In the genomic region with DNA sequence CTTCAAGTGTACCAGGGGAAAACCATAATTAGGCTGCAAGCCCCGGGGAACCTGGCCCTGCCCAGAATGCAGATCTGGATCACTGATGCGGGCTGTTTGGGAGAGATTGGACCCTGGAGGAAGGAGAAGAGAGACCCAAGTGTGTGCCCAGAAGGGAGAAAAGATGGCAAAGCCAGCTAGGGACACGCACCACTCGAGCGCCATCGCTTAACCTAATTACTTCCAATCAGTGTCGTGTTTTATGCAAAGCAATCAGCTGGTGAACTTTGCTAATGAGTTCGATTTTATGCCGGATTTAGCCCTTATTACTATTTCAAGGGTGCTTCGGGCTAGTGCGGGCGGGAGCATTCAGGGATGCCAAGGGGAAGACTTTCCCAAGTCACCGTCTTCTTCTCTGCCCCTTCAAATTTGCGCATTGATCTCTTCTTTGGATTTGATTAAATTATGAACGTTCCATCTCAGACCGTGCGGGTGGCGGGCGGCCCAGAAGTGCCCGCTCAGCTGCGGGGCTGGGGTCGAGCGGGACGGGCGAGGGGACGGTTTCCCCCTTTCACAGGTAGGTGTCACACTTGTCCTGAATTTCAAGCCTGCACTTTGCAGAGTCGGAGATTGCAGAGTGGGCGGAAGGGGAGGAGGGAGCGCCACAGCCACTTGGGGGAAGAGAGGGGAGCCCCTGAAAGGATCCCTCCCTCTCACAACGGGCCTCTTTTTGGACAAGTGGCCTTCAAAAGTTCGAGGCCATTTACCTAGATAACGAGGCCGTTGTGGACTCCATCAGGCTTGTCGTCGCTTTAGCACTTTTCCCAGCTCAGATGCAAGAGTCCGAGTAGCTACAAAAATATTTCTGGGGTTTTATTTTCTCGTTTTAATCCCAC, we compare ENCODE assay signal across 11 cellular contexts. TPM values are rescaled to one million over a fixed set of nuclear protein-coding genes. Genes with fewer than 3 reads are reported as not detected.
DNase-seq lines count a peak whose midpoint lies in the region; ATAC-seq and TF ChIP-seq lines count a peak whose summit lies in the region.
"Had no signal": no experiment of that assay in that cellular context is flagged by ENCODE, and none has a peak within 500 bp of the region (broad histone marks: within the 10 kb centered on the region; RNA-seq: fewer than 3 reads in every experiment).

No MANE protein-coding gene starts in this region.

- no peaks in the 10 kb centered on the region for H3K9me3 Mint-ChIP-seq in natural killer cell treated with Interleukin-12 subunit alpha and Interleukin-12 subunit beta and Interleukin-15 and Interleukin-18, amount 100 ng/mL, for 72 hours
- H3K9me3 Mint-ChIP-seq: activated T-helper 1 cell treated with anti-CD3 and anti-CD28 coated beads, Interleukin-12 subunit alpha, Interleukin-12 subunit beta, Interleukin-2, Interleukin-4 antibody, amounts not matched to agents 30 ng/mL and 10 ng/mL and 1 ng/mL, durations not matched to agents 14 hours and 24 hours and 36 hours had no signal

- H3K36me3 ChIP-seq in ES-I3 (ENCODE audit: insufficient read depth, low read length) (no peaks in the 10 kb centered on the region), neural cell (ENCODE audit: insufficient read depth, low read length) (no peaks in the 10 kb centered on the region)

- H3K27ac ChIP-seq in neural cell (ENCODE audit: low read length) = no peak overlapping the region

- H3K9ac ChIP-seq in ES-I3 (ENCODE audit: low read depth, low read length) (peak overlapping the region; percentile 48; the same call in 1 of the 2 replicates), neural cell (ENCODE audit: low read length) (no peak overlapping the region)

- DNase-seq in LHCN-M2 (ENCODE audit: low read depth) (peak; percentile 70), epithelial cell of esophagus (ENCODE audit: low read depth) (peak; percentile 67), NOMO-1 (lab: John Stamatoyannopoulos, UW; ENCODE audit: unreplicated experiment in 2 of 2) (no peak)
- DNase-seq in natural killer cell treated with Interleukin-12 subunit alpha and Interleukin-12 subunit beta and Interleukin-15 and Interleukin-18, amount 100 ng/mL, for 72 hours (ENCODE audit: low spot score) = no peak

- H3K27me3 Mint-ChIP-seq in natural killer cell treated with Interleukin-12 subunit alpha and Interleukin-12 subunit beta and Interleukin-15 and Interleukin-18, amount 100 ng/mL, for 72 hours = peaks cover 44 to 56% of the 10 kb centered on the region in 2 donors

- no peak overlapping the region for H3K4me3 Mint-ChIP-seq in natural killer cell treated with Interleukin-12 subunit alpha and Interleukin-12 subunit beta and Interleukin-15 and Interleukin-18, amount 100 ng/mL, for 72 hours
- H3K4me3 Mint-ChIP-seq: activated T-helper 1 cell treated with anti-CD3 and anti-CD28 coated beads, Interleukin-12 subunit alpha, Interleukin-12 subunit beta, Interleukin-2, Interleukin-4 antibody, amounts not matched to agents 30 ng/mL and 10 ng/mL and 1 ng/mL, durations not matched to agents 14 hours and 24 hours and 36 hours had no signal

- peaks cover 98% of the 10 kb centered on the region for H3K27me3 ChIP-seq in neural cell (ENCODE audit: insufficient read depth, low read depth, low read length)

- H4K20me1 ChIP-seq in neural cell (ENCODE audit: insufficient read depth) = no peaks in the 10 kb centered on the region

- H3F3A ChIP-seq in neural cell (ENCODE audit: insufficient read depth, low read length, poor library complexity, severe bottlenecking) = peaks cover 3% of the 10 kb centered on the region

- peak overlapping the region; percentile 60 for H3K4me3 ChIP-seq in epithelial cell of esophagus (ENCODE audit: low read length)
- H3K4me3 ChIP-seq in neural cell (ENCODE audit: low read length) = no peak overlapping the region

- H3K4me2 ChIP-seq in neural cell (ENCODE audit: low read length) = no peak overlapping the region

- TF ChIP-seq EP300 in neural cell (conservative IDR thresholded peaks at IDR 0.05; ENCODE audit: poor library complexity, severe bottlenecking) = no peak

- no peak overlapping the region for H2AFZ ChIP-seq in neural cell (ENCODE audit: low read depth, low read length)

- no peak for ATAC-seq in natural killer cell treated with Interleukin-12 subunit alpha and Interleukin-12 subunit beta and Interleukin-15 and Interleukin-18, amount 100 ng/mL, for 72 hours
- ATAC-seq in HG03378 (IDR thresholded peaks at IDR 0.05; ENCODE audit: unreplicated experiment) = no peak
- no peak for ATAC-seq in HG02938 (IDR thresholded peaks at IDR 0.05; ENCODE audit: unreplicated experiment)

- H3K79me2 ChIP-seq in neural cell (replicated peaks; ENCODE audit: insufficient read depth, low read length) = no peaks in the 10 kb centered on the region

- TF ChIP-seq RAD21 in neural cell (conservative IDR thresholded peaks at IDR 0.05) = peak; percentile 61

- H3K27ac Mint-ChIP-seq in natural killer cell treated with Interleukin-12 subunit alpha and Interleukin-12 subunit beta and Interleukin-15 and Interleukin-18, amount 100 ng/mL, for 72 hours = no peak overlapping the region
- H3K27ac Mint-ChIP-seq: activated T-helper 1 cell treated with anti-CD3 and anti-CD28 coated beads, Interleukin-12 subunit alpha, Interleukin-12 subunit beta, Interleukin-2, Interleukin-4 antibody, amounts not matched to agents 30 ng/mL and 10 ng/mL and 1 ng/mL, durations not matched to agents 14 hours and 24 hours and 36 hours had no signal

- TF ChIP-seq CTCF in epithelial cell of esophagus (IDR thresholded peaks at IDR 0.05; ENCODE audit: insufficient read depth, low read depth, low read length, missing control alignments) (peak; percentile 38), neural cell (IDR thresholded peaks at IDR 0.05; ENCODE audit: poor library complexity, severe bottlenecking) (peak; percentile 57)

- H3K9me3 ChIP-seq in ES-I3 (ENCODE audit: control insufficient read depth, insufficient read depth, low read length) (no peaks in the 10 kb centered on the region), neural cell (ENCODE audit: low read length) (no peaks in the 10 kb centered on the region)

- no peaks in the 10 kb centered on the region for H3K36me3 Mint-ChIP-seq in natural killer cell treated with Interleukin-12 subunit alpha and Interleukin-12 subunit beta and Interleukin-15 and Interleukin-18, amount 100 ng/mL, for 72 hours

- peaks cover 10 to 12% of the 10 kb centered on the region in 2 donors for H3K4me1 Mint-ChIP-seq in natural killer cell treated with Interleukin-12 subunit alpha and Interleukin-12 subunit beta and Interleukin-15 and Interleukin-18, amount 100 ng/mL, for 72 hours (ENCODE audit: low read depth in 2 of 2)

- H3K9me2 ChIP-seq in neural cell (ENCODE audit: insufficient read depth, low read length) = no peaks in the 10 kb centered on the region

- H3K4me1 ChIP-seq in ES-I3 (ENCODE audit: insufficient read depth, low read length) = peaks cover 7% of the 10 kb centered on the region; the same call in 1 of the 2 replicates

TF ChIP-seq in neural cell, 6 proteins besides CTCF, POLR2A, EP300 and RAD21:
- TF ChIP-seq SMC3 (conservative IDR thresholded peaks at IDR 0.05; ENCODE audit: poor library complexity) (peak; percentile 53), EZH2 (IDR thresholded peaks at IDR 0.05; ENCODE audit: borderline replicate concordance, insufficient read depth, low read length, poor library complexity, severe bottlenecking) (no peak)
TF ChIP-seq in neural cell: peak in this region for 1.

RNA-seq across cellular contexts. Expression of gene IRX5, which starts 4.1 kb away (rescaled TPM):
- total RNA-seq in LHCN-M2 (2014; rRNA removed) = 13.1 and 14.6 TPM in 2 replicates
- polyA plus RNA-seq in LHCN-M2 (2012) = 6.0 TPM
- 0.14 and 0.26 TPM in 2 replicates for polyA plus RNA-seq in neural cell
- not detected in 2 replicates for polyA minus RNA-seq in neural cell
- not detected for total RNA-seq in natural killer cell treated with Interleukin-12 subunit alpha and Interleukin-12 subunit beta and Interleukin-15 and Interleukin-18, amount 100 ng/mL, for 72 hours
- total RNA-seq: fibroblast of villous mesenchyme, temporal lobe had no signal

Comparison
In these comparisons a context has a peak if more than half of its experiments do, and no peak if none do; other contexts are left out.
1. DNase-seq: peak in LHCN-M2 (single experiment) and epithelial cell of esophagus (single experiment); none in natural killer cell treated with Interleukin-12 subunit alpha and Interleukin-12 subunit beta and Interleukin-15 and Interleukin-18, amount 100 ng/mL, for 72 hours (single experiment) and NOMO-1 (0 of 2).
2. RNA of gene IRX5, which starts 4.1 kb away (total RNA-seq): 13.1 to 14.6 TPM in LHCN-M2; not detected in natural killer cell treated with Interleukin-12 subunit alpha and Interleukin-12 subunit beta and Interleukin-15 and Interleukin-18, amount 100 ng/mL, for 72 hours; every median in the first group is over 10 times any median in the second.